Comparison of ENCODE assay signal across 20 cellular contexts in the genomic region with DNA sequence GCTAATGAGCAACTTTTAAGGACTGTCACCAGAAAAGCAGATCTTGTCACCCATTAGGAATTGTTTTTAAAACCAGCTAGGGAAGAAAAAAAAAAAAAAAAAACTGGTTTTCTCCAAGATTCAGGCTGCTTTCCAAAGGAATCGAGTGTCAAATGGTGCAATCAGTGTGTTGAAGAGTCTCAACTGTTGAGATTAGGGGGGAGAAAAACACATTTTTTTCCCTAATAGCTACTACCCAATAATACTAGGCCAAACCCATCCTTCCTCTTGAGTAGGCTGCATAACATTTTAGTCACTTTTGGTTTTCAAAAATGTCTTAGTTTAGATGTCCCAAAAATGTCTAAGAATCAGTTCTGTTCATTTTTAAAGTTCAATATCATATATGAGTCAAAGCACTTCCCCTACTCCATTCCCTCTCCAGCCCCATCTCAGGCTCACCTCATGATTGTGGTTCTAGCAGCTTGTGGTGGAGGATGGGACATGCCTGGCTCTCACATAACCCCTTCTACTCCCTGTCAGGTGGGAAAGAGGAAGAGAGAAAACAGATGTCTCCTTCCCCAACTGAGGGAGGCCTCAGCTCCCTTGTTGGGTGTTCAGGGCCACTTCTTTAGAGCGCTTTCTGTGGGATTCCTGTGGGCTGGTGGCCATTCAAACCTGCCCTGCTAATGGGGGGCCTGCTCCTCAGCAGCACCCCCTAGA.
A peak's percentile ranks its signal among the peaks of the same experiment; 100 is the strongest.
DNase-seq lines count a peak whose midpoint lies in the region; ATAC-seq and TF ChIP-seq lines count a peak whose summit lies in the region.
"Had no signal": no experiment of that assay in that cellular context is flagged by ENCODE, and none has a peak within 500 bp of the region (broad histone marks: within the 10 kb centered on the region; RNA-seq: fewer than 3 reads in every experiment).

No MANE protein-coding gene starts in this region.

- H2BK5ac ChIP-seq in neuronal stem cell (ENCODE audit: low read length): no peak overlapping the region

- H4K8ac ChIP-seq in neuronal stem cell (ENCODE audit: low read depth, low read length): no peak overlapping the region

- no peak overlapping the region for H3K27ac Mint-ChIP-seq in activated CD8-positive, alpha-beta T cell treated with anti-CD3 and anti-CD28 coated beads for 36 hours
- H3K27ac Mint-ChIP-seq: activated naive CD4-positive, alpha-beta T cell treated with anti-CD3 and anti-CD28 coated beads, Interleukin-2, amount 50 U/mL, for 24 hours; natural killer cell treated with Interleukin-12 subunit alpha and Interleukin-12 subunit beta and Interleukin-15 and Interleukin-18, amount 100 ng/mL, for 72 hours; T-cell had no signal

- no peaks in the 10 kb centered on the region for H3K36me3 ChIP-seq in neuronal stem cell (replicated peaks in 1 of 2; ENCODE audit: control insufficient read depth in 2 of 2, insufficient read depth in 2 of 2, low read length in 2 of 2)
- H3K36me3 ChIP-seq: tibial nerve had no signal

- H3K4me3 ChIP-seq in neuronal stem cell (ENCODE audit: low read length in 2 of 2): no peak overlapping the region
- H3K4me3 ChIP-seq: lung, tibial nerve had no signal

- CTCF ChIA-PET in activated CD8-positive, alpha-beta T cell treated with anti-CD3 and anti-CD28 coated beads for 36 hours (lab: Charles Lee): no interaction called here

- no peak overlapping the region for H3K9ac ChIP-seq in neuronal stem cell (ENCODE audit: low read depth, low read length, poor library complexity)

- H3K9me3 ChIP-seq in neuronal stem cell (replicated peaks in 1 of 2; ENCODE audit: control insufficient read depth in 2 of 2, insufficient read depth in 1 of 2, low read depth in 1 of 2, low read length in 2 of 2): no peaks in the 10 kb centered on the region
- H3K9me3 ChIP-seq: tibial nerve had no signal

- H3K4me3 Mint-ChIP-seq in activated CD8-positive, alpha-beta T cell treated with anti-CD3 and anti-CD28 coated beads for 36 hours: no peak overlapping the region
- H3K4me3 Mint-ChIP-seq: activated naive CD4-positive, alpha-beta T cell treated with anti-CD3 and anti-CD28 coated beads, Interleukin-2, amount 50 U/mL, for 24 hours; natural killer cell treated with Interleukin-12 subunit alpha and Interleukin-12 subunit beta and Interleukin-15 and Interleukin-18, amount 100 ng/mL, for 72 hours; T-cell had no signal

- no peak overlapping the region for H2BK15ac ChIP-seq in neuronal stem cell (ENCODE audit: low read length)

- no peak overlapping the region for H2BK12ac ChIP-seq in neuronal stem cell (ENCODE audit: low read length)

- peaks cover 4% of the 10 kb centered on the region for H3K27me3 Mint-ChIP-seq in activated CD8-positive, alpha-beta T cell treated with anti-CD3 and anti-CD28 coated beads for 36 hours

- no peak overlapping the region for H3K14ac ChIP-seq in neuronal stem cell (ENCODE audit: low read length)

- no peak overlapping the region for H4K91ac ChIP-seq in neuronal stem cell (ENCODE audit: low read depth, low read length, poor library complexity)

- DNase-seq in neuronal stem cell (ENCODE audit: low spot score): no peak
- no peak for DNase-seq in activated CD8-positive, alpha-beta T cell treated with anti-CD3 and anti-CD28 coated beads for 36 hours
- no peak for DNase-seq in activated CD4-positive, alpha-beta T cell treated with anti-CD3 and anti-CD28 coated beads for 48 hours
- DNase-seq: activated CD8-positive, alpha-beta memory T cell treated with anti-CD3 and anti-CD28 coated beads, Interleukin-2, amount 50 U/mL, for 48 hours; DMS153; effector CD8-positive, alpha-beta T cell; NCI-H187 treated with DMSO at 0.1 percent for 48 hours; NCI-H524; stimulated activated CD4-positive, alpha-beta T cell treated with anti-CD3 and anti-CD28 coated beads, Interleukin-1b, Interleukin-23, amount 100 ng/mL, for 48 hours; T-cell had no signal

- no peak overlapping the region for H2AFZ ChIP-seq in neuronal stem cell (ENCODE audit: low read length)

- no peaks in the 10 kb centered on the region for H3K4me1 Mint-ChIP-seq in activated CD8-positive, alpha-beta T cell treated with anti-CD3 and anti-CD28 coated beads for 36 hours (ENCODE audit: low read depth)
- H3K4me1 Mint-ChIP-seq: activated naive CD4-positive, alpha-beta T cell treated with anti-CD3 and anti-CD28 coated beads, Interleukin-2, amount 50 U/mL, for 24 hours; T-cell had no signal

- H2BK120ac ChIP-seq in neuronal stem cell (ENCODE audit: low read depth, low read length): no peak overlapping the region

- no peaks in the 10 kb centered on the region for H3K4me1 ChIP-seq in neuronal stem cell (ENCODE audit: control insufficient read depth in 2 of 2, insufficient read depth in 1 of 2, low read depth in 1 of 2, low read length in 2 of 2)
- H3K4me1 ChIP-seq: tibial nerve had no signal

- H3K79me1 ChIP-seq in neuronal stem cell (ENCODE audit: low read depth, low read length): no peaks in the 10 kb centered on the region

- no peak for TF ChIP-seq CTCF in activated CD8-positive, alpha-beta T cell treated with anti-CD3 and anti-CD28 coated beads for 36 hours (IDR thresholded peaks at IDR 0.05)

- no CpG with 5 or more reads among the region's 2 CpGs for WGBS in neuronal stem cell (ENCODE audit: extremely low coverage in 2 of 2, insufficient read length in 2 of 2, insufficient replicate concordance in 1 of 2), 2 donors

- no peak overlapping the region for H2AK5ac ChIP-seq in neuronal stem cell (ENCODE audit: low read depth, low read length)

- H3K27me3 ChIP-seq in neuronal stem cell (ENCODE audit: control insufficient read depth in 3 of 3, insufficient read depth in 3 of 3, low read depth in 1 of 3, low read length in 3 of 3): no peaks in the 10 kb centered on the region
- H3K27me3 ChIP-seq: tibial nerve had no signal

- ATAC-seq in GM18909 (IDR thresholded peaks at IDR 0.05; ENCODE audit: poor library complexity, unreplicated experiment) (peak; percentile 66), GM21528 (IDR thresholded peaks at IDR 0.05; ENCODE audit: low FRiP score, unreplicated experiment) (peak; percentile 88), HG03095 (IDR thresholded peaks at IDR 0.05; ENCODE audit: unreplicated experiment) (peak; percentile 73), GM18870 (IDR thresholded peaks at IDR 0.05; ENCODE audit: unreplicated experiment) (no peak), HG03135 (IDR thresholded peaks at IDR 0.05; ENCODE audit: unreplicated experiment) (no peak)
- no peak for ATAC-seq in activated CD8-positive, alpha-beta T cell treated with anti-CD3 and anti-CD28 coated beads for 36 hours
- ATAC-seq: activated CD4-positive, CD25-positive, alpha-beta regulatory T cell treated with anti-CD3 and anti-CD28 coated beads, Interleukin-2, amount 50 U/mL, for 24 hours; natural killer cell treated with Interleukin-12 subunit alpha and Interleukin-12 subunit beta and Interleukin-15 and Interleukin-18, amount 100 ng/mL, for 72 hours; T-cell had no signal

- H3K27ac ChIP-seq in neuronal stem cell (replicated peaks; ENCODE audit: low read length): no peak overlapping the region
- H3K27ac ChIP-seq: tibial nerve had no signal

- H3K36me3 Mint-ChIP-seq in activated CD8-positive, alpha-beta T cell treated with anti-CD3 and anti-CD28 coated beads for 36 hours (ENCODE audit: low read depth): no peaks in the 10 kb centered on the region
- H3K36me3 Mint-ChIP-seq: activated naive CD4-positive, alpha-beta T cell treated with anti-CD3 and anti-CD28 coated beads, Interleukin-2, amount 50 U/mL, for 24 hours; natural killer cell treated with Interleukin-12 subunit alpha and Interleukin-12 subunit beta and Interleukin-15 and Interleukin-18, amount 100 ng/mL, for 72 hours; T-cell had no signal

- no peak overlapping the region for H3K23ac ChIP-seq in neuronal stem cell (ENCODE audit: low read depth, low read length, poor library complexity)

- POLR2A ChIA-PET in activated CD8-positive, alpha-beta T cell treated with anti-CD3 and anti-CD28 coated beads for 36 hours (lab: Charles Lee): no interaction called here

- no peaks in the 10 kb centered on the region for H3K9me3 Mint-ChIP-seq in activated CD8-positive, alpha-beta T cell treated with anti-CD3 and anti-CD28 coated beads for 36 hours
- H3K9me3 Mint-ChIP-seq: activated naive CD4-positive, alpha-beta T cell treated with anti-CD3 and anti-CD28 coated beads, Interleukin-2, amount 50 U/mL, for 24 hours; T-cell had no signal

- peak overlapping the region; percentile 41 for H3K18ac ChIP-seq in neuronal stem cell (ENCODE audit: low read length)

- H3K4me2 ChIP-seq in neuronal stem cell (ENCODE audit: insufficient read depth, low read length, poor library complexity, severe bottlenecking): no peak overlapping the region

- no peak overlapping the region for H3K4ac ChIP-seq in neuronal stem cell (ENCODE audit: low read length)

- intact Hi-C loops in activated CD8-positive, alpha-beta T cell treated with anti-CD3 and anti-CD28 coated beads for 36 hours (cut with micrococcal nuclease): no loop called here

Comparison
In these comparisons a context has a peak if more than half of its experiments do, and no peak if none do; other contexts are left out.
1. ATAC-seq: peak in GM18909 (single experiment), GM21528 (single experiment) and HG03095 (single experiment); none in activated CD8-positive, alpha-beta T cell treated with anti-CD3 and anti-CD28 coated beads for 36 hours (single experiment), GM18870 (single experiment) and HG03135 (single experiment).